Comparison of ENCODE assay signal across 8 cellular contexts in genomic region chr9:104927912-104928740, GRCh38. TPM values are rescaled to one million over a fixed set of nuclear protein-coding genes. Genes with fewer than 3 reads are reported as not detected.
DNase-seq lines count a peak whose midpoint lies in the region; ATAC-seq and TF ChIP-seq lines count a peak whose summit lies in the region.

Gene ABCA1 (minus strand): TSS chr9:104928155. CDS start chr9:104903679, 24,476 bp downstream.

- peak; percentile 58 to 75 for DNase-seq in activated naive CD4-positive, alpha-beta T cell treated with anti-CD3 and anti-CD28 coated beads, Interleukin-2, amount 50 U/mL, for 72 hours (ENCODE audit: low spot score in 2 of 2)
- DNase-seq in globus pallidus (ENCODE audit: low spot score) (peak; percentile 94), neuronal stem cell (ENCODE audit: low spot score) (peak; percentile 86), substantia nigra (lab: John Stamatoyannopoulos, UW) (peak; percentile 33 to 95 (median 83))

- H3K4me2 ChIP-seq in neuronal stem cell (ENCODE audit: insufficient read depth, low read length, poor library complexity, severe bottlenecking): peak within 1 kb of the TSS; percentile 70

- H3K14ac ChIP-seq in neuronal stem cell (ENCODE audit: low read length): peak within 1 kb of the TSS; percentile 31

- H3K4ac ChIP-seq in neuronal stem cell (ENCODE audit: low read length): peak within 1 kb of the TSS; percentile 47

- H2AK5ac ChIP-seq in neuronal stem cell (ENCODE audit: low read depth, low read length): peak within 1 kb of the TSS; percentile 85

- H3K36me3 ChIP-seq in HUES48 (ENCODE audit: control insufficient read depth, insufficient read depth, low read length): no peaks in the 10 kb centered on the region
- peaks cover 0 to 8% of the 10 kb centered on the region in 2 donors for H3K36me3 ChIP-seq in neuronal stem cell (replicated peaks in 1 of 2; ENCODE audit: control insufficient read depth in 2 of 2, insufficient read depth in 2 of 2, low read length in 2 of 2)

- H2BK15ac ChIP-seq in neuronal stem cell (ENCODE audit: low read length): peak within 1 kb of the TSS; percentile 88

- H3K79me1 ChIP-seq in neuronal stem cell (ENCODE audit: low read depth, low read length): peaks cover 3% of the 10 kb centered on the region

- H4K8ac ChIP-seq in neuronal stem cell (ENCODE audit: low read depth, low read length): peak within 1 kb of the TSS; percentile 56

- H2AFZ ChIP-seq in neuronal stem cell (ENCODE audit: low read length): peak within 1 kb of the TSS; percentile 88

- ATAC-seq in GM18511 (IDR thresholded peaks at IDR 0.05; ENCODE audit: unreplicated experiment) (peak; percentile 46), SK-N-SH treated with all-trans-retinoic acid at 6 μM for 48 hours (peak; percentile 80), GM21737 (IDR thresholded peaks at IDR 0.05; ENCODE audit: unreplicated experiment) (no peak)
- ATAC-seq in activated naive CD4-positive, alpha-beta T cell treated with anti-CD3 and anti-CD28 coated beads, Interleukin-2, amount 50 U/mL, for 72 hours: peak; percentile 47 to 80

- H3K18ac ChIP-seq in neuronal stem cell (ENCODE audit: low read length): peak within 1 kb of the TSS; percentile 98

- H3K9ac ChIP-seq in HUES48 (ENCODE audit: low read depth, low read length): peak within 1 kb of the TSS; percentile 47
- peak within 1 kb of the TSS; percentile 96 for H3K9ac ChIP-seq in neuronal stem cell (ENCODE audit: low read depth, low read length, poor library complexity)

- no peaks in the 10 kb centered on the region for H3K9me3 ChIP-seq in HUES48 (ENCODE audit: control insufficient read depth, insufficient read depth, low read length)
- H3K9me3 ChIP-seq in neuronal stem cell (replicated peaks in 1 of 2; ENCODE audit: control insufficient read depth in 2 of 2, insufficient read depth in 1 of 2, low read depth in 1 of 2, low read length in 2 of 2): no peaks in the 10 kb centered on the region

- H3K23ac ChIP-seq in neuronal stem cell (ENCODE audit: low read depth, low read length, poor library complexity): peak within 1 kb of the TSS; percentile 87

- peaks cover 0 to 7% of the 10 kb centered on the region in 2 donors for H3K36me3 Mint-ChIP-seq in activated naive CD4-positive, alpha-beta T cell treated with anti-CD3 and anti-CD28 coated beads, Interleukin-2, amount 50 U/mL, for 72 hours

- H3K9me3 Mint-ChIP-seq in activated naive CD4-positive, alpha-beta T cell treated with anti-CD3 and anti-CD28 coated beads, Interleukin-2, amount 50 U/mL, for 72 hours: peaks cover 0 to 3% of the 10 kb centered on the region in 2 donors

- H3K27ac ChIP-seq in HUES48 (ENCODE audit: low read depth, low read length): peak within 1 kb of the TSS; percentile 59
- peak within 1 kb of the TSS; percentile 73 for H3K27ac ChIP-seq in neuronal stem cell (replicated peaks; ENCODE audit: low read length)
- peak within 1 kb of the TSS; percentile 76 for H3K27ac ChIP-seq in substantia nigra (ENCODE audit: low read depth, low read length, poor library complexity, severe bottlenecking)

- H2BK5ac ChIP-seq in neuronal stem cell (ENCODE audit: low read length): peak within 1 kb of the TSS; percentile 87

- H2BK12ac ChIP-seq in neuronal stem cell (ENCODE audit: low read length): no peak within 1 kb of the TSS

- peak within 1 kb of the TSS; percentile 75 to 92 for H3K27ac Mint-ChIP-seq in activated naive CD4-positive, alpha-beta T cell treated with anti-CD3 and anti-CD28 coated beads, Interleukin-2, amount 50 U/mL, for 72 hours

- no peak within 1 kb of the TSS for H4K91ac ChIP-seq in neuronal stem cell (ENCODE audit: low read depth, low read length, poor library complexity)

- H3K4me3 ChIP-seq in HUES48 (ENCODE audit: low read depth, low read length) (peak within 1 kb of the TSS; percentile 79), neuronal stem cell (ENCODE audit: low read length in 2 of 2) (peak within 1 kb of the TSS; percentile 83 to 98)

- peaks cover 14% of the 10 kb centered on the region for H3K4me1 ChIP-seq in HUES48 (ENCODE audit: control insufficient read depth, insufficient read depth, low read length)
- H3K4me1 ChIP-seq in neuronal stem cell (ENCODE audit: control insufficient read depth in 2 of 2, insufficient read depth in 1 of 2, low read depth in 1 of 2, low read length in 2 of 2): peaks cover 2 to 10% of the 10 kb centered on the region in 2 donors

- peak within 1 kb of the TSS; percentile 84 for H2BK120ac ChIP-seq in neuronal stem cell (ENCODE audit: low read depth, low read length)

- H3K27me3 ChIP-seq in HUES48 (ENCODE audit: control insufficient read depth, insufficient read depth, low read length) (peaks cover 12% of the 10 kb centered on the region), neuronal stem cell (ENCODE audit: control insufficient read depth in 3 of 3, insufficient read depth in 3 of 3, low read depth in 1 of 3, low read length in 3 of 3) (no peaks in the 10 kb centered on the region)

- WGBS in neuronal stem cell (ENCODE audit: extremely low coverage in 2 of 2, insufficient read length in 2 of 2, insufficient replicate concordance in 1 of 2), 2 donors: no CpG with 5 or more reads among the region's 53 CpGs

TF ChIP-seq in SK-N-SH treated with all-trans-retinoic acid at 6 μM for 48 hours, 23 proteins besides CTCF, POLR2A, EP300 and RAD21:
- TF ChIP-seq ISL1 (CRISPR knock-in tag; IDR thresholded peaks at IDR 0.05): no peak
- TF ChIP-seq ZNF565 (CRISPR knock-in tag; conservative IDR thresholded peaks at IDR 0.05; ENCODE audit: low read depth): no peak
- TF ChIP-seq POU6F1 (CRISPR knock-in tag; IDR thresholded peaks at IDR 0.05; ENCODE audit: borderline replicate concordance, low read depth): no peak
- TF ChIP-seq, protein P1, sequence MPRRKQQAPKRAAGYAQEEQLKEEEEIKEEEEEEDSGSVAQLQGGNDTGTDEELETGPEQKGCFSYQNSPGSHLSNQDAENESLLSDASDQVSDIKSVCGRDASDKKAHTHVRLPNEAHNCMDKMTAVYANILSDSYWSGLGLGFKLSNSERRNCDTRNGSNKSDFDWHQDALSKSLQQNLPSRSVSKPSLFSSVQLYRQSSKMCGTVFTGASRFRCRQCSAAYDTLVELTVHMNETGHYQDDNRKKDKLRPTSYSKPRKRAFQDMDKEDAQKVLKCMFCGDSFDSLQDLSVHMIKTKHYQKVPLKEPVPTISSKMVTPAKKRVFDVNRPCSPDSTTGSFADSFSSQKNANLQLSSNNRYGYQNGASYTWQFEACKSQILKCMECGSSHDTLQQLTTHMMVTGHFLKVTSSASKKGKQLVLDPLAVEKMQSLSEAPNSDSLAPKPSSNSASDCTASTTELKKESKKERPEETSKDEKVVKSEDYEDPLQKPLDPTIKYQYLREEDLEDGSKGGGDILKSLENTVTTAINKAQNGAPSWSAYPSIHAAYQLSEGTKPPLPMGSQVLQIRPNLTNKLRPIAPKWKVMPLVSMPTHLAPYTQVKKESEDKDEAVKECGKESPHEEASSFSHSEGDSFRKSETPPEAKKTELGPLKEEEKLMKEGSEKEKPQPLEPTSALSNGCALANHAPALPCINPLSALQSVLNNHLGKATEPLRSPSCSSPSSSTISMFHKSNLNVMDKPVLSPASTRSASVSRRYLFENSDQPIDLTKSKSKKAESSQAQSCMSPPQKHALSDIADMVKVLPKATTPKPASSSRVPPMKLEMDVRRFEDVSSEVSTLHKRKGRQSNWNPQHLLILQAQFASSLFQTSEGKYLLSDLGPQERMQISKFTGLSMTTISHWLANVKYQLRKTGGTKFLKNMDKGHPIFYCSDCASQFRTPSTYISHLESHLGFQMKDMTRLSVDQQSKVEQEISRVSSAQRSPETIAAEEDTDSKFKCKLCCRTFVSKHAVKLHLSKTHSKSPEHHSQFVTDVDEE (CRISPR knock-in tag; IDR thresholded peaks at IDR 0.05): no peak

RNA-seq across cellular contexts. Expression of gene ABCA1, which starts in this region (rescaled TPM):
- total RNA-seq in activated naive CD4-positive, alpha-beta T cell treated with anti-CD3 and anti-CD28 coated beads, Interleukin-2, amount 50 U/mL, for 72 hours: 10 to 100 TPM in 1 of 2 donors, 1 to 10 TPM in 1; 5.7 to 21.7 TPM
- polyA plus RNA-seq in neuronal stem cell (2013, experiment 1 of 2): 8.1 TPM
- 8.2 TPM for polyA plus RNA-seq in neuronal stem cell (2013, experiment 2 of 2)
